ENCODE assay signal across 15 cellular contexts in genomic region chr10:50600831-50601466, GRCh38. TPM values are rescaled to one million over a fixed set of nuclear protein-coding genes. Genes with fewer than 3 reads are reported as not detected.
DNase-seq lines count a peak whose midpoint lies in the region; ATAC-seq, FAIRE-seq and TF ChIP-seq lines count a peak whose summit lies in the region.
"Had no signal": no experiment of that assay in that cellular context is flagged by ENCODE, and none has a peak within 500 bp of the region (broad histone marks: within the 10 kb centered on the region; RNA-seq: fewer than 3 reads in every experiment).

No MANE protein-coding gene starts in this region.

- no peaks in the 10 kb centered on the region for H3K9me3 Mint-ChIP-seq in central memory CD8-positive, alpha-beta T cell
- H3K9me3 Mint-ChIP-seq: brain; naive thymus-derived CD8-positive, alpha-beta T cell; T-cell had no signal

- ATAC-seq in central memory CD8-positive, alpha-beta T cell (replicated peaks; ENCODE audit: extremely low read depth, poor library complexity, severe bottlenecking) = no peak
- ATAC-seq in GM18870 (IDR thresholded peaks at IDR 0.05; ENCODE audit: unreplicated experiment) (no peak), HG02981 (IDR thresholded peaks at IDR 0.05; ENCODE audit: unreplicated experiment) (no peak), HepG2 (no peak)
- ATAC-seq: naive thymus-derived CD8-positive, alpha-beta T cell; T-cell had no signal

- H3K79me2 ChIP-seq in KMS-11 (ENCODE audit: insufficient read depth, low read depth) (peaks cover 65% of the 10 kb centered on the region), HepG2 (ENCODE audit: insufficient read depth, low read length) (peaks cover 25% of the 10 kb centered on the region)

- H2AFZ ChIP-seq in KMS-11 (ENCODE audit: low read depth) (no peak overlapping the region), HepG2 (ENCODE audit: low read length) (no peak overlapping the region)

- CTCF ChIA-PET in HepG2 (lab: Yijun Ruan, JAX; ENCODE audit: low intra/inter-chr PET ratio, low total read pairs) = no interaction called here

- H3K27me3 ChIP-seq in KMS-11 (ENCODE audit: insufficient read depth, low read depth) (no peaks in the 10 kb centered on the region), HepG2 (ENCODE audit: control insufficient read depth in 1 of 2, insufficient read depth in 2 of 2, low read length in 2 of 2) (no peaks in the 10 kb centered on the region), tibial artery (no peaks in the 10 kb centered on the region)
- H3K27me3 ChIP-seq: BLaER1 treated with 17β-estradiol and CSF1 and Interleukin-3, amounts not matched to agents 10 nM and 100 nM had no signal

- DNase-seq in Daoy (ENCODE audit: low read depth) (peak; percentile 46), kidney tubule cell (ENCODE audit: low spot score) (peak; percentile 85), HepG2 (ENCODE audit: low spot score) (no peak), tibial artery (no peak)
- DNase-seq in central memory CD8-positive, alpha-beta T cell (ENCODE audit: low spot score in 2 of 2) = no peak
- DNase-seq: activated naive CD4-positive, alpha-beta T cell; naive thymus-derived CD8-positive, alpha-beta T cell; NCI-H2081; T-cell had no signal

- POLR2A ChIA-PET in HepG2 (lab: Yijun Ruan, JAX) = no interaction called here

- peaks cover 63% of the 10 kb centered on the region for H3K4me1 Mint-ChIP-seq in central memory CD8-positive, alpha-beta T cell

- TF ChIP-seq POLR2A in HepG2 (IDR thresholded peaks at IDR 0.05; ENCODE audit: insufficient read depth in 1 of 2, low read depth in 2 of 2, low read length in 2 of 2) = no peak

- H3K27me3 Mint-ChIP-seq in central memory CD8-positive, alpha-beta T cell = no peaks in the 10 kb centered on the region
- H3K27me3 Mint-ChIP-seq: brain; naive thymus-derived CD8-positive, alpha-beta T cell; T-cell had no signal

- no peak for TF ChIP-seq RAD21 in HepG2 (CRISPR knock-in tag; IDR thresholded peaks at IDR 0.05)

- H3K36me3 ChIP-seq in KMS-11 (ENCODE audit: insufficient read depth) (no peaks in the 10 kb centered on the region), HepG2 (replicated peaks in 1 of 2; ENCODE audit: control insufficient read depth in 1 of 2, insufficient read depth in 2 of 2, low read length in 2 of 2) (no peaks in the 10 kb centered on the region; a peak in 1 of 5 replicates), tibial artery (no peaks in the 10 kb centered on the region)
- H3K36me3 ChIP-seq: BLaER1 treated with 17β-estradiol and CSF1 and Interleukin-3, amounts not matched to agents 10 nM and 100 nM had no signal

- WGBS in HepG2 (ENCODE audit: low lambda C conversion rate) = 95% methylated on average over 2 of the region's 2 CpGs

- H3K4me1 ChIP-seq in KMS-11 (ENCODE audit: low read depth, poor library complexity, severe bottlenecking) (peaks cover 79% of the 10 kb centered on the region), HepG2 (ENCODE audit: insufficient read depth, low read length) (peaks cover 48% of the 10 kb centered on the region), tibial artery (peaks cover 0 to 46% (median 20%) of the 10 kb centered on the region in 4 donors)

- FAIRE-seq in HepG2 (lab: Jason Lieb, UNC) = no peak
- FAIRE-seq: frontal cortex had no signal

- peaks cover 2% of the 10 kb centered on the region for H3K36me3 Mint-ChIP-seq in central memory CD8-positive, alpha-beta T cell (ENCODE audit: insufficient read depth)
- H3K36me3 Mint-ChIP-seq: brain had no signal

- peak overlapping the region; percentile 41 for H3K27ac Mint-ChIP-seq in central memory CD8-positive, alpha-beta T cell (ENCODE audit: low read depth)
- H3K27ac Mint-ChIP-seq: T-cell had no signal

- no TSS peak for BruUV-seq in HepG2 (replicated peaks; lab: Mats Ljungman, UMichigan)

- H3K27ac ChIP-seq in KMS-11 = peak overlapping the region; percentile 5; the same call in 1 of the 2 replicates
- no peak overlapping the region for H3K27ac ChIP-seq in HepG2 (ENCODE audit: extremely low read length, insufficient read depth, low read length)
- H3K27ac ChIP-seq in tibial artery = no peak overlapping the region
- H3K27ac ChIP-seq: BLaER1 treated with 17β-estradiol and CSF1 and Interleukin-3, amounts not matched to agents 10 nM and 100 nM had no signal

- H3K9me3 ChIP-seq in HepG2 (ENCODE audit: low read length) (no peaks in the 10 kb centered on the region), tibial artery (no peaks in the 10 kb centered on the region)
- H3K9me3 ChIP-seq: BLaER1 treated with 17β-estradiol and CSF1 and Interleukin-3, amounts not matched to agents 10 nM and 100 nM had no signal

- TF ChIP-seq CTCF in KMS-11 (conservative IDR thresholded peaks at IDR 0.05; ENCODE audit: low read depth, low read length) = no peak
- no peak for TF ChIP-seq CTCF in HepG2 (CRISPR knock-in tag; IDR thresholded peaks at IDR 0.05)
- TF ChIP-seq CTCF in tibial artery (IDR thresholded peaks at IDR 0.05) = no peak

- 0 out of 2 replicates have a peak, but pooled peaks cover 3% of the 10 kb centered on the region for H4K20me1 ChIP-seq in KMS-11 (ENCODE audit: insufficient read depth)
- peaks cover 8% of the 10 kb centered on the region for H4K20me1 ChIP-seq in HepG2 (ENCODE audit: insufficient read depth, low read length)

- in situ Hi-C loops in HepG2 (cut with HindIII; ENCODE audit: extremely low pct_ligation_motif_present, low pct_unique_long_range_greater_than_20kb) = no loop called here

- H3K4me3 ChIP-seq in KMS-11 (IDR thresholded peaks at IDR 0.05; ENCODE audit: insufficient read depth, low read depth, low read length) (no peak overlapping the region), HepG2 (replicated peaks in 1 of 3; ENCODE audit: insufficient read depth in 1 of 3, low read depth in 2 of 3, low read length in 3 of 3) (no peak overlapping the region), tibial artery (no peak overlapping the region)
- H3K4me3 ChIP-seq: BLaER1 treated with 17β-estradiol and CSF1 and Interleukin-3, amounts not matched to agents 10 nM and 100 nM had no signal

- H3K4me3 Mint-ChIP-seq in central memory CD8-positive, alpha-beta T cell = no peak overlapping the region
- H3K4me3 Mint-ChIP-seq: brain, T-cell had no signal

- no peak for TF ChIP-seq EP300 in HepG2 (IDR thresholded peaks at IDR 0.05; ENCODE audit: low read depth in 2 of 2, low read length in 2 of 2)
- TF ChIP-seq EP300 in HepG2 (CRISPR knock-in tag; IDR thresholded peaks at IDR 0.05; ENCODE audit: borderline replicate concordance) = no peak

- intact Hi-C loops in HepG2 (cut with micrococcal nuclease; ENCODE audit: unreplicated experiment) = no loop called here
- intact Hi-C loops in tibial artery (cut with DNase I; ENCODE audit: low total_unique reads) = no loop called here

- H3K4me2 ChIP-seq in KMS-11 (peak overlapping the region; percentile 29; the same call in 1 of the 2 replicates), HepG2 (ENCODE audit: low read depth, low read length) (no peak overlapping the region)

- H3K9ac ChIP-seq in KMS-11 = no peak overlapping the region
- H3K9ac ChIP-seq in HepG2 (ENCODE audit: insufficient read depth, low read depth, low read length) = no peak overlapping the region
- H3K9ac ChIP-seq: BLaER1 treated with 17β-estradiol and CSF1 and Interleukin-3, amounts not matched to agents 10 nM and 100 nM had no signal

TF ChIP-seq in HepG2, 621 proteins besides CTCF, POLR2A, EP300 and RAD21 (continues in another document):
- TF ChIP-seq ZNF703 (CRISPR knock-in tag; IDR thresholded peaks at IDR 0.05; ENCODE audit: borderline replicate concordance) (no peak), SAP130 (CRISPR knock-in tag; IDR thresholded peaks at IDR 0.05; ENCODE audit: low read depth) (no peak), DMAP1 (CRISPR knock-in tag; IDR thresholded peaks at IDR 0.05) (no peak), ZNF780A (CRISPR knock-in tag; IDR thresholded peaks at IDR 0.05) (no peak), POGK (CRISPR knock-in tag; conservative IDR thresholded peaks at IDR 0.05) (no peak), FOXK2 (IDR thresholded peaks at IDR 0.05) (no peak), HOXA9 (CRISPR knock-in tag; IDR thresholded peaks at IDR 0.05; ENCODE audit: borderline replicate concordance) (no peak)

RNA-seq across cellular contexts. Expression of gene SGMS1, which starts 22.8 kb away (rescaled TPM):
- 13.5 and 13.9 TPM in 2 replicates for total RNA-seq in Daoy (2014; rRNA removed; shearing (Covaris generic))
- total RNA-seq in HepG2 (2016; rRNA removed; fragmentation: Illumina TruSeq; extraction: Trizol) = 13.1 and 15.1 TPM in 2 replicates
- total RNA-seq in HepG2 (2016; cell fraction: cytosol; rRNA removed; fragmentation: Illumina TruSeq; extraction: Trizol; ENCODE audit: low read depth) = 38.8 and 42.6 TPM in 2 replicates
- 12.0 and 16.0 TPM in 2 replicates for total RNA-seq in HepG2 (2016; cell fraction: insoluble cytoplasmic fraction; rRNA removed; fragmentation: Illumina TruSeq; extraction: Trizol)
- 15.3 and 19.7 TPM in 2 replicates for total RNA-seq in HepG2 (2016; cell fraction: membrane; rRNA removed; fragmentation: Illumina TruSeq; extraction: Trizol)
- 29.3 and 32.5 TPM in 2 replicates for total RNA-seq in HepG2 (2016; cell fraction: nucleus; rRNA removed; fragmentation: Illumina TruSeq; extraction: Trizol)
- polyA plus RNA-seq in HepG2 (2011; rRNA removed) = 6.2 and 6.5 TPM in 2 replicates
- 4.5 and 5.3 TPM in 2 replicates for polyA plus RNA-seq in HepG2 (2011; cell fraction: cytosol; rRNA removed)
- polyA plus RNA-seq in HepG2 (2011; cell fraction: nucleus; rRNA removed) = 7.2 and 8.6 TPM in 2 replicates
- 9.9 and 11.1 TPM in 2 replicates for polyA plus RNA-seq in HepG2 (2012)
- 1.4 and 1.7 TPM in 2 replicates for polyA plus RNA-seq in HepG2 (2016; cell fraction: cytosol; fragmentation: Illumina TruSeq; extraction: Trizol; ENCODE audit: low read depth)
- 9.2 and 10.6 TPM in 2 replicates for polyA plus RNA-seq in HepG2 (2016; cell fraction: insoluble cytoplasmic fraction; fragmentation: Illumina TruSeq; extraction: Trizol; ENCODE audit: low read depth)
- 4.5 and 5.4 TPM in 2 replicates for polyA plus RNA-seq in HepG2 (2016; cell fraction: membrane; fragmentation: Illumina TruSeq; extraction: Trizol; ENCODE audit: low read depth)
- 10.6 and 13.6 TPM in 2 replicates for polyA plus RNA-seq in HepG2 (2016; cell fraction: nucleus; fragmentation: Illumina TruSeq; extraction: Trizol; ENCODE audit: insufficient read depth, low read depth)
- 8.4 and 35.9 TPM in 2 replicates for polyA minus RNA-seq in HepG2 (2011; rRNA and poly(A)+ RNA removed; ENCODE audit: low replicate concordance)
- polyA minus RNA-seq in HepG2 (2011; cell fraction: cytosol; rRNA and poly(A)+ RNA removed) = 7.3 and 10.5 TPM in 2 replicates
- 55.9 and 58.2 TPM in 2 replicates for polyA minus RNA-seq in HepG2 (2011; cell fraction: nucleus; rRNA and poly(A)+ RNA removed)

Comparison
In these comparisons a context has a peak if more than half of its experiments do, and no peak if none do; other contexts are left out.
1. DNase-seq: peak in Daoy (single experiment) and kidney tubule cell (single experiment); none in central memory CD8-positive, alpha-beta T cell (0 of 2), HepG2 (single experiment) and tibial artery (0 of 2).